Comparison of ENCODE assay signal across 1 cellular context in the genomic region with DNA sequence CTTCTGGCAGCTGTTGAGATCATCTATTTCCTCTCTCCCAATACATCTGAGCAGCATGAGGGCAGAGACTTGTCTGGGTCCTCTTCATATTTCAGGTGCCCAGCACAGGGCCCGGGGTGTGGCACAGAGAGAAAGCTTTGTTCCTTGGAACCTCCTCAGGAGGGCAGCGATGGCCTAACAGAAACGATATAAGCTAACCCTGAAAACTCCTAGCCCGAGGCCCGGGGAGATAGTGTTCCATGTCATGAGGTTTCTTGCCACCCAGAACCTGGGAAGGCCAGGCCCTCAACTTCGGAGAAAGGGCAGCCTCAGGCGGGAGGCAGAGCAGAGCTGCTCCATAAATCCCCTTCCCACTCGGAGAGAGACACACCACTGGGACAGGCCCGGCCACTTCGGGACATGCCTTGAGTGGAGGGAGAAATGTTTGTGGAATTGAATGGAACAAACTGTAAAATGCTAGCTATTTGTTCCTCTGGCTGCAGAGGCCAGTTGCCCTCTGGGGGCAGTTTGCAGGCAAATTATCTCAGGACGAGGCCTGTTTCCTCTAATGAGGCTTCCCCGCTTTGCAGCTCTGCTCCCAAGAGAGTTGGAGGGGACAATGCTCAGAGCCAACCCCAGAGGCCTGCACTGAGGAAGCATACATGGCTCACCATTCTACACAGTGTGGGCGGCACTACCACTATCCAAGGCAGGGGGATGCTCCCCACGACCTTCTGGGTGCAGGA.
TF ChIP-seq lines count a peak whose summit lies in the region.

No MANE protein-coding gene starts in this region.

TF ChIP-seq in GM23338, 12 proteins besides CTCF, POLR2A, EP300 and RAD21 (continued from another document):
- TF ChIP-seq, protein P1, sequence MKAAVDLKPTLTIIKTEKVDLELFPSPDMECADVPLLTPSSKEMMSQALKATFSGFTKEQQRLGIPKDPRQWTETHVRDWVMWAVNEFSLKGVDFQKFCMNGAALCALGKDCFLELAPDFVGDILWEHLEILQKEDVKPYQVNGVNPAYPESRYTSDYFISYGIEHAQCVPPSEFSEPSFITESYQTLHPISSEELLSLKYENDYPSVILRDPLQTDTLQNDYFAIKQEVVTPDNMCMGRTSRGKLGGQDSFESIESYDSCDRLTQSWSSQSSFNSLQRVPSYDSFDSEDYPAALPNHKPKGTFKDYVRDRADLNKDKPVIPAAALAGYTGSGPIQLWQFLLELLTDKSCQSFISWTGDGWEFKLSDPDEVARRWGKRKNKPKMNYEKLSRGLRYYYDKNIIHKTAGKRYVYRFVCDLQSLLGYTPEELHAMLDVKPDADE (IDR thresholded peaks at IDR 0.05) = no peak
- TF ChIP-seq, protein P2, sequence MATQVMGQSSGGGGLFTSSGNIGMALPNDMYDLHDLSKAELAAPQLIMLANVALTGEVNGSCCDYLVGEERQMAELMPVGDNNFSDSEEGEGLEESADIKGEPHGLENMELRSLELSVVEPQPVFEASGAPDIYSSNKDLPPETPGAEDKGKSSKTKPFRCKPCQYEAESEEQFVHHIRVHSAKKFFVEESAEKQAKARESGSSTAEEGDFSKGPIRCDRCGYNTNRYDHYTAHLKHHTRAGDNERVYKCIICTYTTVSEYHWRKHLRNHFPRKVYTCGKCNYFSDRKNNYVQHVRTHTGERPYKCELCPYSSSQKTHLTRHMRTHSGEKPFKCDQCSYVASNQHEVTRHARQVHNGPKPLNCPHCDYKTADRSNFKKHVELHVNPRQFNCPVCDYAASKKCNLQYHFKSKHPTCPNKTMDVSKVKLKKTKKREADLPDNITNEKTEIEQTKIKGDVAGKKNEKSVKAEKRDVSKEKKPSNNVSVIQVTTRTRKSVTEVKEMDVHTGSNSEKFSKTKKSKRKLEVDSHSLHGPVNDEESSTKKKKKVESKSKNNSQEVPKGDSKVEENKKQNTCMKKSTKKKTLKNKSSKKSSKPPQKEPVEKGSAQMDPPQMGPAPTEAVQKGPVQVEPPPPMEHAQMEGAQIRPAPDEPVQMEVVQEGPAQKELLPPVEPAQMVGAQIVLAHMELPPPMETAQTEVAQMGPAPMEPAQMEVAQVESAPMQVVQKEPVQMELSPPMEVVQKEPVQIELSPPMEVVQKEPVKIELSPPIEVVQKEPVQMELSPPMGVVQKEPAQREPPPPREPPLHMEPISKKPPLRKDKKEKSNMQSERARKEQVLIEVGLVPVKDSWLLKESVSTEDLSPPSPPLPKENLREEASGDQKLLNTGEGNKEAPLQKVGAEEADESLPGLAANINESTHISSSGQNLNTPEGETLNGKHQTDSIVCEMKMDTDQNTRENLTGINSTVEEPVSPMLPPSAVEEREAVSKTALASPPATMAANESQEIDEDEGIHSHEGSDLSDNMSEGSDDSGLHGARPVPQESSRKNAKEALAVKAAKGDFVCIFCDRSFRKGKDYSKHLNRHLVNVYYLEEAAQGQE (IDR thresholded peaks at IDR 0.05; ENCODE audit: unreplicated experiment) = no peak
- no peak for TF ChIP-seq EZH2 (IDR thresholded peaks at IDR 0.05; ENCODE audit: low read depth, unreplicated experiment)
TF ChIP-seq in GM23338: peak in this region for 0.
